8 cellular contexts compared by ENCODE assay signal in genomic region chr11:118290923-118291322, GRCh38. TPM values are rescaled to one million over a fixed set of nuclear protein-coding genes. Genes with fewer than 3 reads are reported as not detected.
DNase-seq lines count a peak whose midpoint lies in the region; ATAC-seq, FAIRE-seq and TF ChIP-seq lines count a peak whose summit lies in the region.

No MANE protein-coding gene starts in this region.

- H3K9ac ChIP-seq in OCI-LY3 (ENCODE audit: low read length) = no peak overlapping the region

- H3K4me2 ChIP-seq in OCI-LY3 (ENCODE audit: low read length) = peak overlapping the region; percentile 28

- peak; percentile 92 for FAIRE-seq in bronchial epithelial cell (lab: Jason Lieb, UNC)

- TF ChIP-seq CTCF in OCI-LY3 (IDR thresholded peaks at IDR 0.05; ENCODE audit: low read depth, low read length) = peak; percentile 57
- TF ChIP-seq CTCF in bronchial epithelial cell (IDR thresholded peaks at IDR 0.05; ENCODE audit: insufficient read depth, low read length, severe bottlenecking) = peak; percentile 64

- no peaks in the 10 kb centered on the region for H3K36me3 ChIP-seq in OCI-LY3 (replicated peaks; ENCODE audit: low read depth, low read length)
- H3K36me3 ChIP-seq in bronchial epithelial cell (ENCODE audit: control insufficient read depth, insufficient read depth, low read length) = no peaks in the 10 kb centered on the region

- no peak overlapping the region for H3K4me3 ChIP-seq in OCI-LY3 (ENCODE audit: low read length)
- no peak overlapping the region for H3K4me3 ChIP-seq in bronchial epithelial cell (ENCODE audit: low read depth, low read length)

- H3K79me2 ChIP-seq in OCI-LY3 (ENCODE audit: low read length) = no peaks in the 10 kb centered on the region

- no peak overlapping the region for H2AFZ ChIP-seq in OCI-LY3 (ENCODE audit: low read depth, low read length)

- H3K9me3 ChIP-seq in OCI-LY3 (ENCODE audit: insufficient read depth, low read length) = no peaks in the 10 kb centered on the region

- no peak overlapping the region for H3K27ac ChIP-seq in OCI-LY3 (ENCODE audit: low read length)

- peaks cover 8% of the 10 kb centered on the region; the same call in 1 of the 2 replicates for H3K4me1 ChIP-seq in OCI-LY3 (ENCODE audit: low read length)

- no peak for ATAC-seq in HG03432 (IDR thresholded peaks at IDR 0.05; ENCODE audit: unreplicated experiment)

- no peaks in the 10 kb centered on the region for H4K20me1 ChIP-seq in OCI-LY3 (ENCODE audit: insufficient read depth, low read length)

- H3K27me3 ChIP-seq in OCI-LY3 (ENCODE audit: low read depth, low read length) = peaks cover 13% of the 10 kb centered on the region; the same call in 1 of the 2 replicates
- no peaks in the 10 kb centered on the region for H3K27me3 ChIP-seq in bronchial epithelial cell (ENCODE audit: control insufficient read depth, insufficient read depth, low read length)

- DNase-seq in stimulated activated CD4-positive, alpha-beta T cell treated with anti-CD3 and anti-CD28 coated beads, Interleukin-15, amount 100 ng/mL, for 24 hours = peak; percentile 49
- DNase-seq in stimulated activated CD4-positive, alpha-beta T cell treated with anti-CD3 and anti-CD28 coated beads, Interleukin-12 subunit alpha, Interleukin-12 subunit beta, amount 100 ng/mL, for 4 hours = no peak
- DNase-seq in bronchial epithelial cell (ENCODE audit: low read depth) = peak; percentile 71
- peak; percentile 64 for DNase-seq in lung microvascular endothelial cell (ENCODE audit: low read depth in 2 of 2)
- no peak for DNase-seq in NCI-H2081 treated with DMSO at 0.1 percent for 48 hours (lab: John Stamatoyannopoulos, UW)
- DNase-seq in C1 segment of cervical spinal cord (lab: John Stamatoyannopoulos, UW) = no peak

RNA-seq across cellular contexts. Expression of gene CD3E, which starts 13.6 kb away (rescaled TPM):
- total RNA-seq in bronchial epithelial cell (not detected in 2 replicates), lung microvascular endothelial cell (not detected in 2 replicates)

RNA-seq across cellular contexts. Expression of gene MPZL2, which starts 26.8 kb away (rescaled TPM):
- total RNA-seq in bronchial epithelial cell (38.7 and 79.2 TPM in 2 replicates), lung microvascular endothelial cell (4.4 and 14.2 TPM in 2 replicates)

RNA-seq across cellular contexts. Expression of gene MPZL3, which starts 38.8 kb away (rescaled TPM):
- total RNA-seq in bronchial epithelial cell = 34.8 and 81.4 TPM in 2 replicates
- 1.4 and 5.2 TPM in 2 replicates for total RNA-seq in lung microvascular endothelial cell

RNA-seq across cellular contexts. Expression of gene CD3D, which starts 51.6 kb away (rescaled TPM):
- total RNA-seq in bronchial epithelial cell (not detected in 2 replicates), lung microvascular endothelial cell (not detected in 2 replicates)

RNA-seq across cellular contexts. Expression of gene CD3G, which starts 53.2 kb away (rescaled TPM):
- total RNA-seq in bronchial epithelial cell (not detected in 2 replicates), lung microvascular endothelial cell (not detected in 2 replicates)

Comparison
In these comparisons a context has a peak if more than half of its experiments do, and no peak if none do; other contexts are left out.
1. DNase-seq: peak in stimulated activated CD4-positive, alpha-beta T cell treated with anti-CD3 and anti-CD28 coated beads, Interleukin-15, amount 100 ng/mL, for 24 hours (single experiment), bronchial epithelial cell (single experiment) and lung microvascular endothelial cell (2 of 2); none in stimulated activated CD4-positive, alpha-beta T cell treated with anti-CD3 and anti-CD28 coated beads, Interleukin-12 subunit alpha, Interleukin-12 subunit beta, amount 100 ng/mL, for 4 hours (single experiment), NCI-H2081 treated with DMSO at 0.1 percent for 48 hours (single experiment) and C1 segment of cervical spinal cord (0 of 14).